In the genomic region with DNA sequence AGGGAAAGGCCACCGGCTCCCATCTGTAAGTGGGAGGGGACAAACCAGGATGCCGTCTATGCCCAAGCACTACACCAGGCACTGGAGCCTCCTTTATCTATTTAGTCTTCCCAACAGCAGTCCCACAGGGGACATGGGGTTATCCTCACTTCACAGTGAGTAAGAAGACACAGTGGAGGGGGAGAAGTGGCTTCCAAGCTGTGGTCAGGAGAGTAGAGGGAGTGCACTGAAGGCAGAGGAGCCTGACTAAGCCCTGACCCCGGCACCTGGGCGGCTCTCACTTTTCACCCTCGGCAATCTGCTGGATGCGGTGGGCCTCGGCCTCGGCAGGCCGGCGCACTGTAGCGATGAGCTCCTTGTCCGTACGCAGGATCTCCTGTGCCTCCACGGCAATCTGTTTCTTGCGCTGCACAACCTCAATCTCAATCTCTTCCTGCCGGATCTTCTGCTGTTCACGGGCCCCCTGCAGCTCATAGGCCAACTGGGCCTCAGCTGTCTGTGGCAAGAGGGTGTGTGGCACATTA, we compare ENCODE assay signal across 25 cellular contexts.
"Had no signal": no experiment of that assay in that cellular context is flagged by ENCODE, and none has a peak within 500 bp of the region (broad histone marks: within the 10 kb centered on the region; RNA-seq: fewer than 3 reads in every experiment).

No MANE protein-coding gene starts in this region.

- H3K27ac Mint-ChIP-seq: activated CD4-positive, alpha-beta memory T cell treated with anti-CD3 and anti-CD28 coated beads, Interleukin-2, amount 10 ng/mL, durations not matched to agents 7 days and 5 days; activated CD4-positive, alpha-beta T cell treated with anti-CD3 and anti-CD28 coated beads, Interleukin-2, amount 10 ng/mL, durations not matched to agents 7 days and 5 days; activated naive CD8-positive, alpha-beta T cell; activated T-helper 1 cell treated with anti-CD3 and anti-CD28 coated beads, Interleukin-12 subunit alpha, Interleukin-12 subunit beta, Interleukin-2, Interleukin-4 antibody, amounts not matched to agents 30 ng/mL and 10 ng/mL and 1 ng/mL, durations not matched to agents 14 hours and 24 hours and 36 hours; brain; dendritic cell treated with granulocyte-macrophage colony-stimulating factor and Interleukin-4, amounts not matched to agents 40 ng/mL and 50 ng/mL, for 4 days; endodermal cell; WTC11 had no signal

- H3K27me3 Mint-ChIP-seq: activated CD4-positive, alpha-beta memory T cell treated with anti-CD3 and anti-CD28 coated beads, Interleukin-2, amount 10 ng/mL, durations not matched to agents 7 days and 5 days; activated CD4-positive, alpha-beta T cell treated with anti-CD3 and anti-CD28 coated beads, Interleukin-2, amount 10 ng/mL, durations not matched to agents 7 days and 5 days; activated naive CD8-positive, alpha-beta T cell; brain; central memory CD8-positive, alpha-beta T cell; dendritic cell treated with granulocyte-macrophage colony-stimulating factor and Interleukin-4, amounts not matched to agents 40 ng/mL and 50 ng/mL, for 4 days had no signal

- H3K4me1 Mint-ChIP-seq: brain had no signal

- ATAC-seq: esophagus mucosa, WTC11 had no signal

- H3K9me3 Mint-ChIP-seq: activated CD4-positive, alpha-beta memory T cell treated with anti-CD3 and anti-CD28 coated beads, Interleukin-2, amount 10 ng/mL, durations not matched to agents 7 days and 5 days; activated CD4-positive, alpha-beta T cell treated with anti-CD3 and anti-CD28 coated beads, Interleukin-2, amount 10 ng/mL, durations not matched to agents 7 days and 5 days; activated T-helper 1 cell treated with anti-CD3 and anti-CD28 coated beads, Interleukin-12 subunit alpha, Interleukin-12 subunit beta, Interleukin-2, Interleukin-4 antibody, amounts not matched to agents 30 ng/mL and 10 ng/mL and 1 ng/mL, durations not matched to agents 14 hours and 24 hours and 36 hours; brain; central memory CD8-positive, alpha-beta T cell; dendritic cell treated with granulocyte-macrophage colony-stimulating factor and Interleukin-4, amounts not matched to agents 40 ng/mL and 50 ng/mL, for 4 days had no signal

- DNase-seq: activated CD4-positive, alpha-beta memory T cell treated with anti-CD3 and anti-CD28 coated beads, Interleukin-2, amount 10 ng/mL, durations not matched to agents 7 days and 5 days; activated CD4-positive, alpha-beta T cell treated with anti-CD3 and anti-CD28 coated beads for 1 hour; activated CD4-positive, alpha-beta T cell treated with anti-CD3 and anti-CD28 coated beads for 4 hours; activated CD4-positive, alpha-beta T cell treated with anti-CD3 and anti-CD28 coated beads, Interleukin-2, amount 10 ng/mL, durations not matched to agents 7 days and 5 days; activated CD4-positive, alpha-beta T cell treated with anti-CD3 and anti-CD28 coated beads, Interleukin-2, amount 50 U/mL, for 4 hours; activated CD8-positive, alpha-beta memory T cell treated with anti-CD3 and anti-CD28 coated beads, Interleukin-2, amount 50 U/mL, for 48 hours; activated gamma-delta T cell treated with Interleukin-2 at 50 U/mL for 16 hours; activated naive CD4-positive, alpha-beta T cell treated with anti-CD3 and anti-CD28 coated beads, Interleukin-2, amount 50 U/mL, for 16 hours; activated naive CD4-positive, alpha-beta T cell treated with Interleukin-2 at 50 U/mL for 16 hours; activated T-cell treated with anti-CD3 and anti-CD28 coated beads for 4 hours; activated T-cell treated with anti-CD3 and anti-CD28 coated beads, Interleukin-2, amount 50 U/mL, for 48 hours; adrenal gland; dorsolateral prefrontal cortex; effector memory CD4-positive, alpha-beta T cell; endodermal cell; foreskin fibroblast; head of caudate nucleus; T-helper 2 cell had no signal

- H3K4me3 Mint-ChIP-seq: activated CD4-positive, alpha-beta memory T cell treated with anti-CD3 and anti-CD28 coated beads, Interleukin-2, amount 10 ng/mL, durations not matched to agents 7 days and 5 days; activated CD4-positive, alpha-beta T cell treated with anti-CD3 and anti-CD28 coated beads, Interleukin-2, amount 10 ng/mL, durations not matched to agents 7 days and 5 days; activated naive CD8-positive, alpha-beta T cell; activated T-helper 1 cell treated with anti-CD3 and anti-CD28 coated beads, Interleukin-12 subunit alpha, Interleukin-12 subunit beta, Interleukin-2, Interleukin-4 antibody, amounts not matched to agents 30 ng/mL and 10 ng/mL and 1 ng/mL, durations not matched to agents 14 hours and 24 hours and 36 hours; brain; central memory CD8-positive, alpha-beta T cell; dendritic cell treated with granulocyte-macrophage colony-stimulating factor and Interleukin-4, amounts not matched to agents 40 ng/mL and 50 ng/mL, for 4 days; endodermal cell; WTC11 had no signal
